20 cellular contexts compared by ENCODE assay signal in the genomic region with DNA sequence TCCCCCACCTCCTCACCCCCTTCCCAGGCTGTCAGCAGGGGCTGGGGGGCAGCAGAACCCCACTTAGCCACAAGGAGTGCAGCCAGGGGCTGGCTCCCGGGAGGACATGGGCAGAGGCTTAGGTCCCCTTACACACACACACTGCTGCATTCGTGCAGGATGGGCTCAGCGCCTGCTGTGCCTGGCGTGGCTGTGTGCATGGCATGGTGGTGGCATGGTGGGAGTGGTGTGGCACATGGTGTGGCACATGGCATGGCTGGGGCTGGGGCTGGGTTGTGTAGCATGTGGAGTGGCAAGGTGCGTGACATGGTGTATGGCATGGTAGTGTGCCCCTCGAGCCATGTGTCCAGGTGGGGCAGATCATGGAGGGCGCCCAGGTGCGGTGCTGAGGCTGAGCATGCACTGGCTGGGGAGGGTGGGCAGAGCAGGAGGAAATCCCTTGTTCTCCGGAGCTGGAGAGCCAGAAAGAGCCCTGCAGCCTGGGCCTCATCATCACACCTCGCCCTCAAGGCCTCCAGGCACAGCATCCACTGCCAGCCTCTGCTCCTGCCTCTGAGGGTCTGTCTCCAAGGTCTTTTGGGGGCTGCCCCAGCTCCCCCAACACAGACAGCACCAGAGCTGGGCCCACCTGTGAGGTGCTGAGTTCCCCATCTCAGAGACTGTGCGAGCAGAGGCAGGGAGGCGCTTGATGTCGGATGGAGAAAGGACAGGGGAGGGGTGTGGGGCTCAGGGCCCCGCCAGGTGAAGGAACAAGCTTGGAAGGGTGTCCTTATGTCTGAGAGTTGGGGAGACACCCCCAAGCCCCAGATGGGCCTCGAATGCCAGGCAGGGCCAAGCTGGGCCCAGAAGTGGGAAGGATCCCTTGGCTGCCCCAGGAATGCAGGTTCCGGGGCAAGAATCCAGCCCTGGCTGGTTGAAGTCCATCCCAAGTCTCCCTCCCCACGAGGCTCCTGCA.
"Had no signal": no experiment of that assay in that cellular context is flagged by ENCODE, and none has a peak within 500 bp of the region (broad histone marks: within the 10 kb centered on the region; RNA-seq: fewer than 3 reads in every experiment).

No MANE protein-coding gene starts in this region.

- H3K9me3 ChIP-seq: thyroid gland had no signal

- H3K27me3 Mint-ChIP-seq: activated B cell treated with CpG ODN at 0.5 μM for 24 hours; activated naive CD8-positive, alpha-beta T cell treated with anti-CD3 and anti-CD28 coated beads for 36 hours had no signal

- H3K36me3 ChIP-seq: heart right ventricle, left lung, thyroid gland had no signal

- H3K27ac ChIP-seq: heart right ventricle, left lung, thyroid gland had no signal

- FAIRE-seq: bronchial epithelial cell had no signal

- DNase-seq: activated B cell treated with CpG ODN at 0.5 μM for 24 hours; activated CD4-positive, alpha-beta T cell treated with anti-CD3 and anti-CD28 coated beads for 4 hours; activated CD4-positive, alpha-beta T cell treated with anti-CD3 and anti-CD28 coated beads, Interleukin-2, amount 50 U/mL, for 48 hours; activated CD8-positive, alpha-beta memory T cell treated with anti-CD3 and anti-CD28 coated beads, Interleukin-2, amount 50 U/mL, for 48 hours; activated naive CD4-positive, alpha-beta T cell; activated naive CD8-positive, alpha-beta T cell treated with anti-CD3 and anti-CD28 coated beads for 36 hours; activated T-cell treated with anti-CD3 and anti-CD28 coated beads, Interleukin-2, amount 50 U/mL, for 4 hours; cerebellar nuclear complex; cortex of kidney; foreskin fibroblast; nephron progenitor cell; stimulated activated CD4-positive, alpha-beta T cell treated with anti-CD3 and anti-CD28 coated beads, Interleukin-4, amount 100 ng/mL, for 24 hours; stimulated activated naive CD8-positive, alpha-beta T cell treated with anti-CD3 and anti-CD28 coated beads, Interleukin-15, Interleukin-2, amounts not matched to agents 100 U/mL and 50 U/mL, for 24 hours; T1000; thyroid gland had no signal

- H3K4me3 Mint-ChIP-seq: activated B cell treated with CpG ODN at 0.5 μM for 24 hours; activated naive CD8-positive, alpha-beta T cell treated with anti-CD3 and anti-CD28 coated beads for 36 hours; activated T-cell treated with anti-CD3 and anti-CD28 coated beads, Interleukin-2, amount 50 U/mL, for 4 hours; nephron progenitor cell; T-helper 1 cell treated with Interleukin-12 subunit alpha and Interleukin-12 subunit beta and Interleukin-4 antibody, amounts not matched to agents 30 μg/mL and 1 μg/mL, for 36 hours had no signal

- H3K27ac Mint-ChIP-seq: activated B cell treated with CpG ODN at 0.5 μM for 24 hours; activated naive CD8-positive, alpha-beta T cell treated with anti-CD3 and anti-CD28 coated beads for 36 hours; activated T-helper 2 cell treated with anti-CD3 and anti-CD28 coated beads, Interferon-gamma antibody, Interleukin-2, Interleukin-4, amounts not matched to agents 10 μg/mL and 5 μg/mL and 100 μg/mL, durations not matched to agents 14 hours and 24 hours and 36 hours; nephron progenitor cell; T-helper 1 cell treated with Interleukin-12 subunit alpha and Interleukin-12 subunit beta and Interleukin-4 antibody, amounts not matched to agents 30 μg/mL and 1 μg/mL, for 36 hours had no signal

- H3K27me3 ChIP-seq: heart right ventricle, left lung, thyroid gland had no signal

- ATAC-seq: activated T-cell treated with anti-CD3 and anti-CD28 coated beads, Interleukin-2, amount 50 U/mL, for 4 hours; heart right ventricle; left lung; stimulated activated naive CD8-positive, alpha-beta T cell treated with anti-CD3 and anti-CD28 coated beads, Interleukin-15, Interleukin-2, amounts not matched to agents 100 U/mL and 50 U/mL, for 24 hours had no signal

- H3K4me1 Mint-ChIP-seq: activated B cell treated with CpG ODN at 0.5 μM for 24 hours; activated naive CD8-positive, alpha-beta T cell treated with anti-CD3 and anti-CD28 coated beads for 36 hours had no signal

- H3K4me3 ChIP-seq: heart right ventricle, left lung, thyroid gland had no signal
